ENCODE assay signal across 21 cellular contexts in genomic region chr5:73816656-73817420, GRCh38.
A peak's percentile ranks its signal among the peaks of the same experiment; 100 is the strongest.
DNase-seq lines count a peak whose midpoint lies in the region; ATAC-seq and TF ChIP-seq lines count a peak whose summit lies in the region.
"Had no signal": no experiment of that assay in that cellular context is flagged by ENCODE, and none has a peak within 500 bp of the region (broad histone marks: within the 10 kb centered on the region; RNA-seq: fewer than 3 reads in every experiment).

No MANE protein-coding gene starts in this region.

- no peak overlapping the region for H3K23ac ChIP-seq in trophoblast cell (ENCODE audit: low read length)

- no peak overlapping the region for H3K27ac Mint-ChIP-seq in CD8-positive, alpha-beta T cell
- no peak overlapping the region for H3K27ac Mint-ChIP-seq in CD8-positive, alpha-beta memory T cell
- H3K27ac Mint-ChIP-seq: activated naive CD8-positive, alpha-beta T cell treated with anti-CD3 and anti-CD28 coated beads, Interleukin-2, amount 50 U/mL, for 24 hours; activated T-cell treated with anti-CD3 and anti-CD28 coated beads, Interleukin-2, amount 50 U/mL, for 24 hours; CD4-positive, CD25-positive, alpha-beta regulatory T cell; dendritic cell treated with granulocyte-macrophage colony-stimulating factor and Interleukin-4, amounts not matched to agents 40 ng/mL and 50 ng/mL, for 4 days; nephron progenitor cell had no signal

- no peak overlapping the region for H4K91ac ChIP-seq in trophoblast cell (ENCODE audit: low read depth, low read length)

- no peak for TF ChIP-seq CTCF in BJ (IDR thresholded peaks at IDR 0.05; ENCODE audit: insufficient read depth, low read depth, low read length)
- TF ChIP-seq CTCF in fibroblast of lung (conservative IDR thresholded peaks at IDR 0.05 in 1 of 2, IDR thresholded peaks at IDR 0.05 in 1 of 2; ENCODE audit: low read depth in 1 of 2, low read length in 2 of 2): no peak
- TF ChIP-seq CTCF in CD8-positive, alpha-beta T cell (IDR thresholded peaks at IDR 0.05): no peak

- H3K4me3 Mint-ChIP-seq in CD8-positive, alpha-beta T cell: no peak overlapping the region
- no peak overlapping the region for H3K4me3 Mint-ChIP-seq in CD8-positive, alpha-beta memory T cell
- H3K4me3 Mint-ChIP-seq: activated naive CD8-positive, alpha-beta T cell treated with anti-CD3 and anti-CD28 coated beads, Interleukin-2, amount 50 U/mL, for 24 hours; activated T-cell treated with anti-CD3 and anti-CD28 coated beads, Interleukin-2, amount 50 U/mL, for 24 hours; CD4-positive, CD25-positive, alpha-beta regulatory T cell; dendritic cell treated with granulocyte-macrophage colony-stimulating factor and Interleukin-4, amounts not matched to agents 40 ng/mL and 50 ng/mL, for 4 days; nephron progenitor cell had no signal

- H3K9ac ChIP-seq in adipocyte (ENCODE audit: low read length): peak overlapping the region; percentile 20
- no peak overlapping the region for H3K9ac ChIP-seq in fibroblast of lung (ENCODE audit: insufficient read depth, low read length)
- H3K9ac ChIP-seq in trophoblast cell (ENCODE audit: low read length): no peak overlapping the region

- POLR2A ChIA-PET in BJ (lab: Charles Lee): interaction anchor here (0.5 to 0.6 kb wide), 2 partner anchors 34 to 139 kb away, joined by 6 to 7 read pairs; no protein-coding TSS in a partner anchor
- POLR2A ChIA-PET in CD8-positive, alpha-beta T cell (lab: Charles Lee): no interaction called here
- POLR2A ChIA-PET in CD8-positive, alpha-beta memory T cell (lab: Charles Lee): no interaction called here

- H3K4me2 ChIP-seq in fibroblast of lung (ENCODE audit: extremely low read depth, insufficient read depth, low read length): no peak overlapping the region
- no peak overlapping the region for H3K4me2 ChIP-seq in trophoblast cell (ENCODE audit: low read length)

- H4K12ac ChIP-seq in trophoblast cell (ENCODE audit: low read depth, low read length): no peak overlapping the region

- no peak overlapping the region for H2AK5ac ChIP-seq in trophoblast cell (ENCODE audit: low read length)

- DNase-seq in BJ (ENCODE audit: low read depth) (peak; percentile 50), adipocyte (ENCODE audit: low read depth) (peak; percentile 87), fibroblast of lung (ENCODE audit: low read depth in 2 of 2) (peak; percentile 85), skeletal muscle cell (ENCODE audit: low read depth) (peak; percentile 76), trophoblast cell (no peak), Ammon's horn (ENCODE audit: low spot score) (no peak)
- no peak for DNase-seq in CD8-positive, alpha-beta T cell
- no peak for DNase-seq in CD8-positive, alpha-beta memory T cell
- DNase-seq: activated naive CD8-positive, alpha-beta T cell treated with anti-CD3 and anti-CD28 coated beads, Interleukin-2, amount 50 U/mL, for 24 hours; activated T-cell treated with anti-CD3 and anti-CD28 coated beads, Interleukin-2, amount 50 U/mL, for 24 hours; CD4-positive, CD25-positive, alpha-beta regulatory T cell; foreskin keratinocyte; Karpas-422; NCI-H1436 treated with DMSO at 0.1 percent for 48 hours; NCI-H446; nephron progenitor cell; SJCRH30; stimulated activated CD4-positive, alpha-beta T cell treated with anti-CD3 and anti-CD28 coated beads, Interleukin-2, amount 100 ng/mL, for 24 hours; T1000; testis had no signal

- H3K79me2 ChIP-seq in fibroblast of lung (ENCODE audit: control insufficient read depth, insufficient read depth, low read length) (no peaks in the 10 kb centered on the region), trophoblast cell (ENCODE audit: control insufficient read depth, insufficient read depth, low read length, poor library complexity) (no peaks in the 10 kb centered on the region)

- CTCF ChIA-PET in BJ (lab: Yijun Ruan, JAX): interaction anchor here (0.9 kb wide), 1 partner anchor 51 kb away, joined by 3 read pairs; no protein-coding TSS in a partner anchor
- CTCF ChIA-PET in CD8-positive, alpha-beta T cell (lab: Charles Lee): interaction anchor here (0.7 kb wide), 1 partner anchor 871 kb away, joined by 3 read pairs; no protein-coding TSS in a partner anchor
- CTCF ChIA-PET in CD8-positive, alpha-beta memory T cell (lab: Charles Lee): no interaction called here

- no peak for ATAC-seq in CD8-positive, alpha-beta T cell
- ATAC-seq: activated naive CD8-positive, alpha-beta T cell treated with anti-CD3 and anti-CD28 coated beads, Interleukin-2, amount 50 U/mL, for 24 hours; foreskin keratinocyte had no signal

- H3K27ac ChIP-seq in fibroblast of lung (ENCODE audit: insufficient read depth, low read length) (no peak overlapping the region), trophoblast cell (ENCODE audit: low read depth, low read length) (no peak overlapping the region)
- no peak overlapping the region for H3K27ac ChIP-seq in CD8-positive, alpha-beta T cell (ENCODE audit: low read depth, low read length)
- H3K27ac ChIP-seq in CD8-positive, alpha-beta memory T cell (ENCODE audit: low read depth, low read length): no peak overlapping the region
- H3K27ac ChIP-seq: foreskin keratinocyte, SJCRH30, testis had no signal

- no peak overlapping the region for H3K18ac ChIP-seq in trophoblast cell (ENCODE audit: low read length)

- H2AFZ ChIP-seq in fibroblast of lung (ENCODE audit: low read length): no peak overlapping the region
- H2AFZ ChIP-seq in trophoblast cell (ENCODE audit: insufficient read depth, low read length, poor library complexity): no peak overlapping the region

- no peaks in the 10 kb centered on the region for H3K4me1 Mint-ChIP-seq in CD8-positive, alpha-beta T cell (ENCODE audit: low read depth)
- H3K4me1 Mint-ChIP-seq in CD8-positive, alpha-beta memory T cell: no peaks in the 10 kb centered on the region
- H3K4me1 Mint-ChIP-seq: activated naive CD8-positive, alpha-beta T cell treated with anti-CD3 and anti-CD28 coated beads, Interleukin-2, amount 50 U/mL, for 24 hours; CD4-positive, CD25-positive, alpha-beta regulatory T cell had no signal

- no peaks in the 10 kb centered on the region for H3K27me3 ChIP-seq in BJ (ENCODE audit: control insufficient read depth, insufficient read depth, low read length)
- H3K27me3 ChIP-seq in adipocyte (replicated peaks; ENCODE audit: control insufficient read depth, insufficient read depth, low read length): no peaks in the 10 kb centered on the region
- H3K27me3 ChIP-seq in fibroblast of lung (ENCODE audit: control insufficient read depth, insufficient read depth, low read length): no peaks in the 10 kb centered on the region
- H3K27me3 ChIP-seq in CD8-positive, alpha-beta T cell (ENCODE audit: insufficient read depth, low read length): no peaks in the 10 kb centered on the region
- H3K27me3 ChIP-seq in trophoblast cell (ENCODE audit: insufficient read depth, low read length): no peaks in the 10 kb centered on the region
- H3K27me3 ChIP-seq in CD8-positive, alpha-beta memory T cell (ENCODE audit: insufficient read depth, low read length, poor library complexity, severe bottlenecking): no peaks in the 10 kb centered on the region
- H3K27me3 ChIP-seq: foreskin keratinocyte, SJCRH30, testis had no signal

- H3K4me1 ChIP-seq in adipocyte (ENCODE audit: control insufficient read depth, insufficient read depth, low read length) (peaks cover 35% of the 10 kb centered on the region), fibroblast of lung (ENCODE audit: control insufficient read depth, extremely low read depth, insufficient read depth, low read length) (peaks cover 8% of the 10 kb centered on the region), trophoblast cell (ENCODE audit: control insufficient read depth in 1 of 2, insufficient read depth in 2 of 2, low read length in 2 of 2) (no peaks in the 10 kb centered on the region)
- no peaks in the 10 kb centered on the region for H3K4me1 ChIP-seq in CD8-positive, alpha-beta T cell (ENCODE audit: insufficient read depth, low read length)
- H3K4me1 ChIP-seq in CD8-positive, alpha-beta memory T cell (ENCODE audit: insufficient read depth, low read length): no peaks in the 10 kb centered on the region
- H3K4me1 ChIP-seq: SJCRH30, testis had no signal

- H3K14ac ChIP-seq in trophoblast cell (ENCODE audit: low read length): no peak overlapping the region

- H3K9me3 ChIP-seq in adipocyte (ENCODE audit: control insufficient read depth, low read length) (no peaks in the 10 kb centered on the region), fibroblast of lung (ENCODE audit: control insufficient read depth, insufficient read depth, low read depth, low read length) (no peaks in the 10 kb centered on the region), trophoblast cell (ENCODE audit: insufficient read depth, low read depth, low read length) (no peaks in the 10 kb centered on the region)
- H3K9me3 ChIP-seq in CD8-positive, alpha-beta T cell (ENCODE audit: low read length): no peaks in the 10 kb centered on the region
- H3K9me3 ChIP-seq in CD8-positive, alpha-beta memory T cell (ENCODE audit: low read length): no peaks in the 10 kb centered on the region
- H3K9me3 ChIP-seq: SJCRH30, testis had no signal

- H3K9me3 Mint-ChIP-seq in CD8-positive, alpha-beta T cell: no peaks in the 10 kb centered on the region
- no peaks in the 10 kb centered on the region for H3K9me3 Mint-ChIP-seq in CD8-positive, alpha-beta memory T cell
- H3K9me3 Mint-ChIP-seq: activated naive CD8-positive, alpha-beta T cell treated with anti-CD3 and anti-CD28 coated beads, Interleukin-2, amount 50 U/mL, for 24 hours; activated T-cell treated with anti-CD3 and anti-CD28 coated beads, Interleukin-2, amount 50 U/mL, for 24 hours; dendritic cell treated with granulocyte-macrophage colony-stimulating factor and Interleukin-4, amounts not matched to agents 40 ng/mL and 50 ng/mL, for 4 days; nephron progenitor cell had no signal

- no peaks in the 10 kb centered on the region for H3K79me1 ChIP-seq in trophoblast cell (ENCODE audit: low read length)

- H2BK5ac ChIP-seq in trophoblast cell (ENCODE audit: low read depth, low read length, poor library complexity): no peak overlapping the region

- peaks cover 17% of the 10 kb centered on the region for H3K27me3 Mint-ChIP-seq in CD8-positive, alpha-beta T cell (ENCODE audit: low read depth)
- peaks cover 4 to 18% of the 10 kb centered on the region in 2 donors for H3K27me3 Mint-ChIP-seq in CD8-positive, alpha-beta memory T cell

- intact Hi-C loops in CD8-positive, alpha-beta T cell (cut with DNase I, micrococcal nuclease): no loop called here

- H3K36me3 ChIP-seq in BJ (ENCODE audit: control insufficient read depth, insufficient read depth, low read length): no peaks in the 10 kb centered on the region
- H3K36me3 ChIP-seq in adipocyte (ENCODE audit: control insufficient read depth, insufficient read depth, low read length, severe bottlenecking): no peaks in the 10 kb centered on the region
- H3K36me3 ChIP-seq in fibroblast of lung (ENCODE audit: control insufficient read depth, insufficient read depth, low read length): no peaks in the 10 kb centered on the region
- no peaks in the 10 kb centered on the region for H3K36me3 ChIP-seq in CD8-positive, alpha-beta T cell (ENCODE audit: insufficient read depth, low read length)
- no peaks in the 10 kb centered on the region for H3K36me3 ChIP-seq in trophoblast cell (ENCODE audit: control insufficient read depth in 1 of 2, insufficient read depth in 2 of 2, low read length in 2 of 2)
- no peaks in the 10 kb centered on the region for H3K36me3 ChIP-seq in CD8-positive, alpha-beta memory T cell (ENCODE audit: insufficient read depth, low read length)
- H3K36me3 ChIP-seq: SJCRH30 had no signal

- H3K36me3 Mint-ChIP-seq in CD8-positive, alpha-beta T cell: no peaks in the 10 kb centered on the region
- H3K36me3 Mint-ChIP-seq in CD8-positive, alpha-beta memory T cell: peaks cover 0 to 1% (median 0%) of the 10 kb centered on the region in 3 donors
- H3K36me3 Mint-ChIP-seq: CD4-positive, CD25-positive, alpha-beta regulatory T cell had no signal

- H2BK12ac ChIP-seq in trophoblast cell (ENCODE audit: low read length): no peak overlapping the region

- H3K4me3 ChIP-seq in BJ (ENCODE audit: low read depth, low read length): no peak overlapping the region
- no peak overlapping the region for H3K4me3 ChIP-seq in adipocyte (ENCODE audit: low read length)
- H3K4me3 ChIP-seq in fibroblast of lung (replicated peaks in 1 of 4; ENCODE audit: control extremely low read depth in 1 of 4, insufficient read depth in 1 of 4, low read depth in 3 of 4, low read length in 4 of 4): no peak overlapping the region
- H3K4me3 ChIP-seq in skeletal muscle cell (ENCODE audit: low read depth, low read length): no peak overlapping the region
- H3K4me3 ChIP-seq in CD8-positive, alpha-beta T cell (ENCODE audit: low read depth, low read length): no peak overlapping the region
- H3K4me3 ChIP-seq in trophoblast cell (ENCODE audit: low read depth, low read length): no peak overlapping the region
- no peak overlapping the region for H3K4me3 ChIP-seq in CD8-positive, alpha-beta memory T cell (ENCODE audit: low read length)
- H3K4me3 ChIP-seq: SJCRH30, testis had no signal

- no peaks in the 10 kb centered on the region for H4K20me1 ChIP-seq in fibroblast of lung (ENCODE audit: control insufficient read depth, extremely low read depth, insufficient read depth, low read length)

- no peak overlapping the region for H3K4ac ChIP-seq in trophoblast cell (ENCODE audit: low read depth, low read length)

- no peak overlapping the region for H4K8ac ChIP-seq in trophoblast cell (ENCODE audit: low read depth, low read length)

- WGBS in trophoblast cell (ENCODE audit: extremely low coverage, insufficient coverage, insufficient read length): no CpG with 5 or more reads among the region's 5 CpGs

- H2BK120ac ChIP-seq in trophoblast cell (ENCODE audit: insufficient read depth, low read length, poor library complexity): no peak overlapping the region

Comparison
In these comparisons a context has a peak if more than half of its experiments do, and no peak if none do; other contexts are left out.
1. DNase-seq: peak in BJ (single experiment), adipocyte (single experiment), fibroblast of lung (2 of 2) and skeletal muscle cell (single experiment); none in CD8-positive, alpha-beta T cell (0 of 7), trophoblast cell (0 of 2), Ammon's horn (single experiment) and CD8-positive, alpha-beta memory T cell (0 of 5).